8 cellular contexts compared by ENCODE assay signal in the genomic region with DNA sequence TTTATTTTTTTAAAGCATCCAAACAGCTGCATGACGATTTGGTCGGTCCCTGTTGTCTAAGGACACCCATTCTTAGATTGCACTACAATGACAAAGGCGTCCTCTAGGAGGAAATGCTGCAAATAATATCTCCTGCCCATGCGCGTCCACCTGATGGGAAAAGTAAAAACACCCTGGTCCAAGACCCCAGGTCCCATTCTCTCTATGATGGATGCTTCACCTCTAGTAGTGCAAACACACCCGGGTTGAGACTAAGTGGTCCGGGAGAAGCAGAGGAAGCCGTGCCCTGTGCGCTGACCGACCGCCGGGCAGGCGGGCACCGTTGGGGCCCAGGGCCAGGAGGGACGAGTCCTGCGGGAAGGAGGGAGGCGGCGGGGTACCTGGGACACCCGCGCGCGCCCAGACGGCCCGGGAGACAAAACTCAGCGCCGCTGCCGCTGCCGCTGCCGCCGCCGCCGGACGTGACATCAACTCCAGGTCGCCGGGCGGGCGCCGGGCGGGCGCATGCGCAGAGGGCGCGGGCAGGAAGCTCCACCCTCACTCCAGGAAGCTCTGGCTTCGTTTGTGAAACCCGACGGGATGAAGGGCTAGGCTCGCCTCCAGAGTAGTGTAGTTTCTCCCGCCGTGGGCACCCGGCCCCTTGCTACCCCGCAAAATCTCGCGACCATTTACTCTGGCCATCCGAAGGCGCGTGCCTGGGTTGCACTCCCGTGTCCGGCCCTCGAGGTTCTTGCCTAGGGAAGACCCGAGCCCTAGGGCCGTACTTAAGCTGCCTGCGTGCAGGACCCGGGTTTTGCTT. TPM values are rescaled to one million over a fixed set of nuclear protein-coding genes. Genes with fewer than 3 reads are reported as not detected.
DNase-seq lines count a peak whose midpoint lies in the region; ATAC-seq and TF ChIP-seq lines count a peak whose summit lies in the region.

A gene (minus strand): TSS at position 462 of the 799 bp plus-strand sequence. CDS start 1,639 bp downstream, outside the sequence.

- 0% methylated on average over 17 of the region's 63 CpGs for WGBS in right lobe of liver (ENCODE audit: insufficient coverage, low coverage, low lambda C conversion rate, missing lambda C conversion rate)

- peak within 1 kb of the TSS; percentile 79 to 87 (median 87) for H3K27ac ChIP-seq in right lobe of liver

- no peaks in the 10 kb centered on the region for H3K9me3 ChIP-seq in right lobe of liver

- H3K27me3 ChIP-seq in right lobe of liver = no peaks in the 10 kb centered on the region

- TF ChIP-seq CTCF in right lobe of liver (IDR thresholded peaks at IDR 0.05) = peak in 1 of 4 donors; percentile 18

- ATAC-seq in GM19395 (IDR thresholded peaks at IDR 0.05; ENCODE audit: unreplicated experiment) (peak; percentile 86), HG03558 (IDR thresholded peaks at IDR 0.05; ENCODE audit: extremely low read depth, unreplicated experiment) (peak; percentile 72), right lobe of liver (peak; percentile 96 to 98 (median 98))

- intact Hi-C loops in right lobe of liver (cut with DNase I) = loop anchor here in 1 of 2 donors (10.0 kb wide), 1 partner anchor 133 kb away; no protein-coding TSS in a partner anchor

- H3K4me1 ChIP-seq in right lobe of liver = peaks cover 0 to 6% (median 0%) of the 10 kb centered on the region in 4 donors

- peaks cover 0 to 15% (median 3%) of the 10 kb centered on the region in 4 donors for H3K36me3 ChIP-seq in right lobe of liver

- TF ChIP-seq POLR2A in right lobe of liver (IDR thresholded peaks at IDR 0.05) = peak; percentile 96

- peak; percentile 95 for DNase-seq in CD1c-positive myeloid dendritic cell (ENCODE audit: extremely low spot score)
- peak; percentile 88 for DNase-seq in NCI-H748 treated with DMSO at 0.1 percent for 48 hours (lab: John Stamatoyannopoulos, UW)
- peak; percentile 92 to 93 for DNase-seq in activated CD4-positive, alpha-beta T cell treated with anti-CD3 and anti-CD28 coated beads, Interleukin-2, amount 50 U/mL, for 48 hours
- peak; percentile 74 to 93 for DNase-seq in dermis microvascular lymphatic vessel endothelial cell (ENCODE audit: low read depth in 2 of 2)
- DNase-seq in right lobe of liver = peak; percentile 94 to 95 (median 95)
- DNase-seq in stimulated activated CD4-positive, alpha-beta T cell treated with anti-CD3 and anti-CD28 coated beads, Interleukin-4, amount 100 ng/mL, for 4 hours = peak; percentile 90 to 94

- peak within 1 kb of the TSS; percentile 70 to 85 (median 72) for H3K4me3 ChIP-seq in right lobe of liver

RNA-seq across cellular contexts. Expression of the gene that starts here (rescaled TPM):
- 13.7 and 14.3 TPM in 2 replicates for total RNA-seq in dermis microvascular lymphatic vessel endothelial cell
- total RNA-seq in right lobe of liver = 10 to 100 TPM in 2 of 6 experiments, 1 to 10 TPM in 4; 7.8 to 16.0 (median 9.7) TPM

Comparison
In these comparisons a context has a peak if more than half of its experiments do, and no peak if none do; other contexts are left out.
1. Peak in every context shown above with its lines: DNase-seq, ATAC-seq, H3K4me3 ChIP-seq and H3K27ac ChIP-seq.